8 cellular contexts compared by ENCODE assay signal in the genomic region with DNA sequence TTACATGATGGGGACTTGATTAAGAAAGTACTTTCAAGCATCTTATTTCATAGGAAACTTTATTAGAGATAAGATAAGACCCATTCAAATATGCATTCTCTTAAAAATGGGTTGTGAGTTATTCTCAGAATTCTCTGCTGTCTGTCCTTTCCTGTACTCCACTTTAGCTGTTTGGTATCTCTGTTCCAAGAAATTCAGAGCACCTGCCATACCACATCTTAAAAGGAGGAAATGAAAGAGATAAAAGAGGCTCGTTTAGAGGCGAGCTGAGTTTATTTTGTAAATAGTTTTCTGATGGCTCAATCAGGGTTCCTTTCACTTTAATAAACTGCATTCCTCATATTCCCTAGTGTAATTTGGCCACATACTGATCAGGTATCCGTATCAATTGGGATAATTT.
DNase-seq lines count a peak whose midpoint lies in the region; ATAC-seq lines count a peak whose summit lies in the region.

No MANE protein-coding gene starts in this region.

- peaks cover 91% of the 10 kb centered on the region for H3K4me1 Mint-ChIP-seq in activated naive CD4-positive, alpha-beta T cell treated with anti-CD3 and anti-CD28 coated beads, Interleukin-2, amount 10 ng/mL, durations not matched to agents 7 days and 5 days
- peaks cover 62% of the 10 kb centered on the region for H3K4me1 Mint-ChIP-seq in activated naive CD8-positive, alpha-beta T cell treated with anti-CD3 and anti-CD28 coated beads, Interleukin-2, amount 50 U/mL, for 24 hours

- CTCF ChIA-PET in activated naive CD4-positive, alpha-beta T cell treated with anti-CD3 and anti-CD28 coated beads, Interleukin-2, amount 10 ng/mL, durations not matched to agents 7 days and 5 days (lab: Charles Lee) = interaction anchor here (0.7 to 1.2 kb wide), 3 partner anchors 12 to 184 kb away, joined by 3 to 4 read pairs (median 3); no protein-coding TSS in a partner anchor

- H3K9me3 ChIP-seq in subcutaneous abdominal adipose tissue (ENCODE audit: control insufficient read depth in 5 of 5, low read length in 5 of 5) = no peaks in the 10 kb centered on the region

- H3K4me3 ChIP-seq in subcutaneous abdominal adipose tissue (ENCODE audit: low read depth in 1 of 5, low read length in 5 of 5) = peak overlapping the region in 1 of 5 donors; percentile 7

- peak overlapping the region; percentile 54 for H3K4me3 Mint-ChIP-seq in activated naive CD4-positive, alpha-beta T cell treated with anti-CD3 and anti-CD28 coated beads, Interleukin-2, amount 10 ng/mL, durations not matched to agents 7 days and 5 days
- H3K4me3 Mint-ChIP-seq in activated naive CD8-positive, alpha-beta T cell treated with anti-CD3 and anti-CD28 coated beads, Interleukin-2, amount 50 U/mL, for 24 hours = peak overlapping the region; percentile 30

- H3K9me3 Mint-ChIP-seq in activated naive CD4-positive, alpha-beta T cell treated with anti-CD3 and anti-CD28 coated beads, Interleukin-2, amount 10 ng/mL, durations not matched to agents 7 days and 5 days = peaks cover 2% of the 10 kb centered on the region
- H3K9me3 Mint-ChIP-seq in activated naive CD8-positive, alpha-beta T cell treated with anti-CD3 and anti-CD28 coated beads, Interleukin-2, amount 50 U/mL, for 24 hours = peaks cover 6% of the 10 kb centered on the region

- H3K4me1 ChIP-seq in subcutaneous abdominal adipose tissue (ENCODE audit: control insufficient read depth in 5 of 5, insufficient read depth in 5 of 5, low read length in 5 of 5) = peaks cover 3 to 49% (median 35%) of the 10 kb centered on the region in 5 donors

- peaks cover 2 to 7% (median 5%) of the 10 kb centered on the region in 5 donors for H3K36me3 ChIP-seq in subcutaneous abdominal adipose tissue (ENCODE audit: control insufficient read depth in 5 of 5, insufficient read depth in 5 of 5, low read length in 5 of 5)

- peak overlapping the region in 3 of 5 donors; percentile 6 to 69 (median 37) for H3K9ac ChIP-seq in subcutaneous abdominal adipose tissue (ENCODE audit: low read length in 5 of 5)

- H3K27me3 ChIP-seq in subcutaneous abdominal adipose tissue (ENCODE audit: control insufficient read depth in 5 of 5, insufficient read depth in 4 of 5, low read length in 5 of 5) = no peaks in the 10 kb centered on the region

- ATAC-seq in HG03175 (IDR thresholded peaks at IDR 0.05; ENCODE audit: unreplicated experiment) = peak; percentile 74
- ATAC-seq in activated naive CD8-positive, alpha-beta T cell treated with anti-CD3 and anti-CD28 coated beads, Interleukin-2, amount 50 U/mL, for 24 hours = peak; percentile 25

- peak overlapping the region; percentile 97 for H3K27ac Mint-ChIP-seq in activated naive CD4-positive, alpha-beta T cell treated with anti-CD3 and anti-CD28 coated beads, Interleukin-2, amount 10 ng/mL, durations not matched to agents 7 days and 5 days
- H3K27ac Mint-ChIP-seq in activated naive CD8-positive, alpha-beta T cell treated with anti-CD3 and anti-CD28 coated beads, Interleukin-2, amount 50 U/mL, for 24 hours = peak overlapping the region; percentile 55

- no peaks in the 10 kb centered on the region for H3K27me3 Mint-ChIP-seq in activated naive CD4-positive, alpha-beta T cell treated with anti-CD3 and anti-CD28 coated beads, Interleukin-2, amount 10 ng/mL, durations not matched to agents 7 days and 5 days
- no peaks in the 10 kb centered on the region for H3K27me3 Mint-ChIP-seq in activated naive CD8-positive, alpha-beta T cell treated with anti-CD3 and anti-CD28 coated beads, Interleukin-2, amount 50 U/mL, for 24 hours

- H3K36me3 Mint-ChIP-seq in activated naive CD4-positive, alpha-beta T cell treated with anti-CD3 and anti-CD28 coated beads, Interleukin-2, amount 10 ng/mL, durations not matched to agents 7 days and 5 days = peaks cover 70% of the 10 kb centered on the region
- H3K36me3 Mint-ChIP-seq in activated naive CD8-positive, alpha-beta T cell treated with anti-CD3 and anti-CD28 coated beads, Interleukin-2, amount 50 U/mL, for 24 hours (ENCODE audit: low read depth) = peaks cover 25% of the 10 kb centered on the region

- DNase-seq in activated naive CD4-positive, alpha-beta T cell treated with anti-CD3 and anti-CD28 coated beads, Interleukin-2, amount 10 ng/mL, durations not matched to agents 7 days and 5 days = no peak
- no peak for DNase-seq in activated naive CD4-positive, alpha-beta T cell treated with anti-CD3 and anti-CD28 coated beads, Interleukin-2, amount 50 U/mL, for 16 hours
- DNase-seq in activated naive CD8-positive, alpha-beta T cell treated with anti-CD3 and anti-CD28 coated beads, Interleukin-2, amount 50 U/mL, for 24 hours = no peak
- DNase-seq in NCI-H187 treated with DMSO at 0.1 percent for 48 hours (lab: John Stamatoyannopoulos, UW) (no peak), GDM1 (lab: John Stamatoyannopoulos, UW) (no peak)
- no peak for DNase-seq in stimulated activated CD4-positive, alpha-beta T cell treated with anti-CD3 and anti-CD28 coated beads, Interleukin-2, amount 100 ng/mL, for 48 hours

- H3K27ac ChIP-seq in subcutaneous abdominal adipose tissue (ENCODE audit: low read depth, low read length) = peak overlapping the region; percentile 73
